ENCODE assay signal across 1 cellular context in the genomic region with DNA sequence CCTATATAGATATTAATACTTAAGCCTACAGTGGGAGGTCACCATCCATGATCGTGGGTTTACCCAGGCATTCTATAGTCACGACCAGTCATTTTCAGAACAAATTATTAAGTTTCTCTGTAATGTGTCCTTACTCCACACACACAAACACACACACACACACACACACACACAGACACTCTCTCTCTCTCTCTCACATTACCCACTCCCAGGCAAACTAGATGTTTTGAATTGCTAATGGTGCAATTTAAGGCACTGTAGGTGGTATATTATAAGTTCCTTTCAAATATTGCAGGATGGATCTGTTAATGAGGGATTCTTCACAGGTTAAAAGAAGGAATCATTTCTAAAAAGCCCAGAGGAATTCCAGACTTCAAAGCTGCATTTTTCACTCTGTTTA.
TF ChIP-seq lines count a peak whose summit lies in the region.

No MANE protein-coding gene starts in this region.

TF ChIP-seq in GM23338, 12 proteins besides CTCF, POLR2A, EP300 and RAD21 (continued from another document):
- TF ChIP-seq, protein P1, sequence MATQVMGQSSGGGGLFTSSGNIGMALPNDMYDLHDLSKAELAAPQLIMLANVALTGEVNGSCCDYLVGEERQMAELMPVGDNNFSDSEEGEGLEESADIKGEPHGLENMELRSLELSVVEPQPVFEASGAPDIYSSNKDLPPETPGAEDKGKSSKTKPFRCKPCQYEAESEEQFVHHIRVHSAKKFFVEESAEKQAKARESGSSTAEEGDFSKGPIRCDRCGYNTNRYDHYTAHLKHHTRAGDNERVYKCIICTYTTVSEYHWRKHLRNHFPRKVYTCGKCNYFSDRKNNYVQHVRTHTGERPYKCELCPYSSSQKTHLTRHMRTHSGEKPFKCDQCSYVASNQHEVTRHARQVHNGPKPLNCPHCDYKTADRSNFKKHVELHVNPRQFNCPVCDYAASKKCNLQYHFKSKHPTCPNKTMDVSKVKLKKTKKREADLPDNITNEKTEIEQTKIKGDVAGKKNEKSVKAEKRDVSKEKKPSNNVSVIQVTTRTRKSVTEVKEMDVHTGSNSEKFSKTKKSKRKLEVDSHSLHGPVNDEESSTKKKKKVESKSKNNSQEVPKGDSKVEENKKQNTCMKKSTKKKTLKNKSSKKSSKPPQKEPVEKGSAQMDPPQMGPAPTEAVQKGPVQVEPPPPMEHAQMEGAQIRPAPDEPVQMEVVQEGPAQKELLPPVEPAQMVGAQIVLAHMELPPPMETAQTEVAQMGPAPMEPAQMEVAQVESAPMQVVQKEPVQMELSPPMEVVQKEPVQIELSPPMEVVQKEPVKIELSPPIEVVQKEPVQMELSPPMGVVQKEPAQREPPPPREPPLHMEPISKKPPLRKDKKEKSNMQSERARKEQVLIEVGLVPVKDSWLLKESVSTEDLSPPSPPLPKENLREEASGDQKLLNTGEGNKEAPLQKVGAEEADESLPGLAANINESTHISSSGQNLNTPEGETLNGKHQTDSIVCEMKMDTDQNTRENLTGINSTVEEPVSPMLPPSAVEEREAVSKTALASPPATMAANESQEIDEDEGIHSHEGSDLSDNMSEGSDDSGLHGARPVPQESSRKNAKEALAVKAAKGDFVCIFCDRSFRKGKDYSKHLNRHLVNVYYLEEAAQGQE (IDR thresholded peaks at IDR 0.05; ENCODE audit: unreplicated experiment), result no peak
- TF ChIP-seq ZNF331 (CRISPR knock-in tag; IDR thresholded peaks at IDR 0.05; ENCODE audit: low read depth), result no peak
